Comparison of ENCODE assay signal across 13 cellular contexts in the genomic region with DNA sequence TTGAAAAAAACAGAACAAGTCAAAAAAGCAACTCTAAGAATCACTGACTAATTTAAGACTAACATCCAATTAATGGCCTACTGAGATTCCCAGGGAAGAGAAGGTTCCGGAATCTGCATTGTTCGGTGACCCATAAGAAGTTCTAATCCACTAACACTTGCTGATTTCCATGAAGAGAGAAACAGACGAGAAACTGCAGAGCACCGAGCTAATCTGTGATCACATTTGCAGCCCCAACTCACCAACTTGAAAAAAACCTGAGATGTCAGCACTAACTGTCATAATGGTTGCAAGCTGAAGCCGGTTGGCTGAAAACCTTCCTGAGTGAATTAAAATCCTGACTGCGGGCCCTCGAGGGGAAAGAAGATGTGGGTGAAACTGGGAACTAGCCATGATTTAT.
A peak's percentile ranks its signal among the peaks of the same experiment; 100 is the strongest.
DNase-seq lines count a peak whose midpoint lies in the region; ATAC-seq and TF ChIP-seq lines count a peak whose summit lies in the region.
"Had no signal": no experiment of that assay in that cellular context is flagged by ENCODE, and none has a peak within 500 bp of the region (broad histone marks: within the 10 kb centered on the region; RNA-seq: fewer than 3 reads in every experiment).

No MANE protein-coding gene starts in this region.

- no peak for TF ChIP-seq CTCF in CD4-positive, alpha-beta T cell (IDR thresholded peaks at IDR 0.05)
- TF ChIP-seq CTCF in MM.1S (IDR thresholded peaks at IDR 0.05; ENCODE audit: low read length), result no peak
- TF ChIP-seq CTCF in SK-N-SH (IDR thresholded peaks at IDR 0.05), result no peak

- H3K9me3 ChIP-seq in neuronal stem cell (replicated peaks in 1 of 2; ENCODE audit: control insufficient read depth in 2 of 2, insufficient read depth in 1 of 2, low read depth in 1 of 2, low read length in 2 of 2) (no peaks in the 10 kb centered on the region), MM.1S (replicated peaks; ENCODE audit: insufficient read depth, low read length) (no peaks in the 10 kb centered on the region), SK-N-SH (no peaks in the 10 kb centered on the region)
- no peaks in the 10 kb centered on the region for H3K9me3 ChIP-seq in CD4-positive, alpha-beta T cell (ENCODE audit: control insufficient read depth, low read length)

- POLR2A ChIA-PET in CD4-positive, alpha-beta T cell (lab: Charles Lee), result no interaction called here
- POLR2A ChIA-PET in SK-N-SH (lab: Yijun Ruan, JAX), result no interaction called here

- H3K14ac ChIP-seq in neuronal stem cell (ENCODE audit: low read length), result no peak overlapping the region

- H3K9me2 ChIP-seq in MM.1S (replicated peaks; ENCODE audit: insufficient read depth, low read length), result no peaks in the 10 kb centered on the region
- H3K9me2 ChIP-seq in SK-N-SH, result no peaks in the 10 kb centered on the region

- no peaks in the 10 kb centered on the region for H3K79me1 ChIP-seq in neuronal stem cell (ENCODE audit: low read depth, low read length)

- H3K9ac ChIP-seq in neuronal stem cell (ENCODE audit: low read depth, low read length, poor library complexity) (no peak overlapping the region), MM.1S (ENCODE audit: low read length) (no peak overlapping the region), SK-N-SH (no peak overlapping the region)
- H3K9ac ChIP-seq: GM23248 had no signal

- H3K4me2 ChIP-seq in neuronal stem cell (ENCODE audit: insufficient read depth, low read length, poor library complexity, severe bottlenecking) (no peak overlapping the region), MM.1S (ENCODE audit: low read depth, low read length) (no peak overlapping the region), SK-N-SH (no peak overlapping the region)

- H2BK5ac ChIP-seq in neuronal stem cell (ENCODE audit: low read length), result no peak overlapping the region

- no peaks in the 10 kb centered on the region for H3K36me3 ChIP-seq in neuronal stem cell (replicated peaks in 1 of 2; ENCODE audit: control insufficient read depth in 2 of 2, insufficient read depth in 2 of 2, low read length in 2 of 2)
- no peaks in the 10 kb centered on the region for H3K36me3 ChIP-seq in MM.1S (replicated peaks; ENCODE audit: insufficient read depth, low read length)
- H3K36me3 ChIP-seq in SK-N-SH (replicated peaks in 1 of 2; ENCODE audit: control insufficient read depth in 1 of 2, insufficient read depth in 2 of 2, low read length in 1 of 2), result no peaks in the 10 kb centered on the region

- H3F3A ChIP-seq in MM.1S (ENCODE audit: insufficient read depth, low read length) (no peaks in the 10 kb centered on the region), SK-N-SH (replicated peaks; ENCODE audit: insufficient read depth) (no peaks in the 10 kb centered on the region)

- intact Hi-C loops in CD4-positive, alpha-beta T cell (cut with DNase I, micrococcal nuclease), result loop anchor here (2.0 to 10.0 kb wide), 3 partner anchors 215 to 771 kb away; no protein-coding TSS in a partner anchor

- H2AFZ ChIP-seq in neuronal stem cell (ENCODE audit: low read length) (no peak overlapping the region), MM.1S (ENCODE audit: low read length) (no peak overlapping the region), SK-N-SH (ENCODE audit: low read depth) (no peak overlapping the region)
- H2AFZ ChIP-seq: GM23248 had no signal

- H3K23ac ChIP-seq in neuronal stem cell (ENCODE audit: low read depth, low read length, poor library complexity), result no peak overlapping the region

- H3K4me1 Mint-ChIP-seq in CD4-positive, alpha-beta T cell (ENCODE audit: low read depth), result no peaks in the 10 kb centered on the region

- H4K8ac ChIP-seq in neuronal stem cell (ENCODE audit: low read depth, low read length), result no peak overlapping the region

- H3K4me1 ChIP-seq in neuronal stem cell (ENCODE audit: control insufficient read depth in 2 of 2, insufficient read depth in 1 of 2, low read depth in 1 of 2, low read length in 2 of 2), result peaks cover 0 to 8% of the 10 kb centered on the region in 2 donors
- no peaks in the 10 kb centered on the region for H3K4me1 ChIP-seq in MM.1S (ENCODE audit: low read length)
- no peaks in the 10 kb centered on the region for H3K4me1 ChIP-seq in SK-N-SH (ENCODE audit: control insufficient read depth in 1 of 2, insufficient read depth in 2 of 2, low read depth in 1 of 2, low read length in 1 of 2)

- no peak for ATAC-seq in HG02840 (IDR thresholded peaks at IDR 0.05; ENCODE audit: low FRiP score, unreplicated experiment)
- ATAC-seq in CD4-positive, alpha-beta T cell (ENCODE audit: poor library complexity), result no peak

- H4K20me1 ChIP-seq in MM.1S (ENCODE audit: insufficient read depth, low read length) (no peaks in the 10 kb centered on the region), SK-N-SH (ENCODE audit: insufficient read depth) (no peaks in the 10 kb centered on the region)

- no peak overlapping the region for H3K18ac ChIP-seq in neuronal stem cell (ENCODE audit: low read length)

- H3K9me3 Mint-ChIP-seq in CD4-positive, alpha-beta T cell, result no peaks in the 10 kb centered on the region

- no peak overlapping the region for H2BK12ac ChIP-seq in neuronal stem cell (ENCODE audit: low read length)

- DNase-seq in NCI-H82 (lab: John Stamatoyannopoulos, UW), result peak; percentile 17
- no peak for DNase-seq in NCI-H82 treated with DMSO at 0.1 percent for 48 hours (lab: John Stamatoyannopoulos, UW; ENCODE audit: unreplicated experiment)
- DNase-seq in left kidney (ENCODE audit: low read depth, low spot score), result peak; percentile 36
- no peak for DNase-seq in neuronal stem cell (ENCODE audit: low spot score)
- DNase-seq in CD4-positive, alpha-beta T cell, result no peak
- DNase-seq in MM.1S, result no peak
- no peak for DNase-seq in SK-N-SH
- DNase-seq: DMS53, GM23248, H7 had no signal

- H3K27me3 Mint-ChIP-seq in CD4-positive, alpha-beta T cell, result peaks cover 28% of the 10 kb centered on the region

- no peak overlapping the region for H2BK15ac ChIP-seq in neuronal stem cell (ENCODE audit: low read length)

- H3K36me3 Mint-ChIP-seq in CD4-positive, alpha-beta T cell (ENCODE audit: low read depth), result no peaks in the 10 kb centered on the region
- H3K36me3 Mint-ChIP-seq: CD14-positive monocyte had no signal

- no CpG with 5 or more reads among the region's 7 CpGs for WGBS in neuronal stem cell (ENCODE audit: extremely low coverage in 2 of 2, insufficient read length in 2 of 2, insufficient replicate concordance in 1 of 2), 2 donors
- WGBS in SK-N-SH (ENCODE audit: low lambda C conversion rate), result 29% methylated on average over 7 of the region's 7 CpGs

- H3K27me3 ChIP-seq in neuronal stem cell (ENCODE audit: control insufficient read depth in 3 of 3, insufficient read depth in 3 of 3, low read depth in 1 of 3, low read length in 3 of 3), result no peaks in the 10 kb centered on the region
- no peaks in the 10 kb centered on the region for H3K27me3 ChIP-seq in CD4-positive, alpha-beta T cell (ENCODE audit: control insufficient read depth, insufficient read depth, low read length)
- H3K27me3 ChIP-seq in MM.1S (replicated peaks; ENCODE audit: insufficient read depth, low read length), result no peaks in the 10 kb centered on the region
- peaks cover 23% of the 10 kb centered on the region; the same call in 1 of the 2 replicates for H3K27me3 ChIP-seq in SK-N-SH (ENCODE audit: insufficient read depth)

- H3K79me2 ChIP-seq in MM.1S (ENCODE audit: low read length) (no peaks in the 10 kb centered on the region), SK-N-SH (ENCODE audit: insufficient read depth) (no peaks in the 10 kb centered on the region)

- no peak overlapping the region for H3K27ac Mint-ChIP-seq in CD4-positive, alpha-beta T cell
- H3K27ac Mint-ChIP-seq: CD14-positive monocyte had no signal

- no peak overlapping the region for H2BK120ac ChIP-seq in neuronal stem cell (ENCODE audit: low read depth, low read length)

- TF ChIP-seq EP300 in SK-N-SH (IDR thresholded peaks at IDR 0.05; ENCODE audit: borderline replicate concordance in 1 of 2, low read depth in 1 of 2, low read length in 1 of 2), result no peak

- CTCF ChIA-PET in CD4-positive, alpha-beta T cell (lab: Charles Lee), result no interaction called here
- CTCF ChIA-PET in SK-N-SH (lab: Yijun Ruan, JAX), result interaction anchor here (1.0 to 6.3 kb wide), 14 partner anchors 10 to 647 kb away, joined by 3 to 48 read pairs (median 4); no protein-coding TSS in a partner anchor

- peak overlapping the region; percentile 2 for H3K27ac ChIP-seq in neuronal stem cell (replicated peaks; ENCODE audit: low read length)
- no peak overlapping the region for H3K27ac ChIP-seq in CD4-positive, alpha-beta T cell (ENCODE audit: low read depth, low read length)
- no peak overlapping the region for H3K27ac ChIP-seq in MM.1S (ENCODE audit: low read length)
- H3K27ac ChIP-seq in SK-N-SH (ENCODE audit: low read depth in 2 of 2, low read length in 1 of 2), result no peak overlapping the region
- H3K27ac ChIP-seq: 22Rv1, GM23248 had no signal

- no peak overlapping the region for H2AK5ac ChIP-seq in neuronal stem cell (ENCODE audit: low read depth, low read length)

- no peak overlapping the region for H4K91ac ChIP-seq in neuronal stem cell (ENCODE audit: low read depth, low read length, poor library complexity)

- H3K4me3 Mint-ChIP-seq in CD4-positive, alpha-beta T cell, result no peak overlapping the region
- H3K4me3 Mint-ChIP-seq: CD14-positive monocyte had no signal

- H3K4ac ChIP-seq in neuronal stem cell (ENCODE audit: low read length), result no peak overlapping the region

- no peak for TF ChIP-seq RAD21 in SK-N-SH (IDR thresholded peaks at IDR 0.05; ENCODE audit: low read length)

- no peak overlapping the region for H3K4me3 ChIP-seq in neuronal stem cell (ENCODE audit: low read length in 2 of 2)
- no peak overlapping the region for H3K4me3 ChIP-seq in MM.1S (ENCODE audit: low read length)
- H3K4me3 ChIP-seq in SK-N-SH (ENCODE audit: low read depth in 2 of 2, low read length in 1 of 2), result no peak overlapping the region
- H3K4me3 ChIP-seq: GM23248 had no signal

TF ChIP-seq in SK-N-SH, 30 proteins besides CTCF, POLR2A, EP300 and RAD21:
- no peak for TF ChIP-seq RCOR1 (IDR thresholded peaks at IDR 0.05; ENCODE audit: low read length)
- no peak for TF ChIP-seq YY1 (IDR thresholded peaks at IDR 0.05; ENCODE audit: low read depth)
- no peak for TF ChIP-seq TCF12 (IDR thresholded peaks at IDR 0.05)
- no peak for TF ChIP-seq CHD2 (IDR thresholded peaks at IDR 0.05; ENCODE audit: low read length, partially characterized antibody)
- no peak for TF ChIP-seq JUND (IDR thresholded peaks at IDR 0.05)
- TF ChIP-seq FOXJ3 (CRISPR knock-in tag; IDR thresholded peaks at IDR 0.05), result no peak

Comparison
In these comparisons a context has a peak if more than half of its experiments do, and no peak if none do; other contexts are left out.
1. DNase-seq: peak in NCI-H82 (single experiment) and left kidney (single experiment); none in NCI-H82 treated with DMSO at 0.1 percent for 48 hours (single experiment), neuronal stem cell (single experiment), CD4-positive, alpha-beta T cell (0 of 10), MM.1S (single experiment) and SK-N-SH (single experiment).